13 cellular contexts compared by ENCODE assay signal in genomic region chr7:129832282-129832681, GRCh38.
DNase-seq lines count a peak whose midpoint lies in the region; ATAC-seq and TF ChIP-seq lines count a peak whose summit lies in the region.
"Had no signal": no experiment of that assay in that cellular context is flagged by ENCODE, and none has a peak within 500 bp of the region (broad histone marks: within the 10 kb centered on the region; RNA-seq: fewer than 3 reads in every experiment).

No MANE protein-coding gene starts in this region.

- H3K9me3 ChIP-seq in breast epithelium (no peaks in the 10 kb centered on the region), mucosa of descending colon (no peaks in the 10 kb centered on the region), transverse colon (no peaks in the 10 kb centered on the region), body of pancreas (no peaks in the 10 kb centered on the region)
- H3K9me3 ChIP-seq: MG63 had no signal

- no peak for TF ChIP-seq CTCF in MCF 10A (IDR thresholded peaks at IDR 0.05; ENCODE audit: unreplicated experiment)
- TF ChIP-seq CTCF in breast epithelium (IDR thresholded peaks at IDR 0.05), result no peak
- no peak for TF ChIP-seq CTCF in chondrocyte (IDR thresholded peaks at IDR 0.05)
- TF ChIP-seq CTCF in mucosa of descending colon (IDR thresholded peaks at IDR 0.05), result no peak
- no peak for TF ChIP-seq CTCF in transverse colon (IDR thresholded peaks at IDR 0.05)
- no peak for TF ChIP-seq CTCF in body of pancreas (IDR thresholded peaks at IDR 0.05)

- H3K4me3 ChIP-seq in breast epithelium (no peak overlapping the region), mucosa of descending colon (no peak overlapping the region), transverse colon (no peak overlapping the region), body of pancreas (no peak overlapping the region)
- H3K4me3 ChIP-seq: MG63 had no signal

- POLR2A ChIA-PET in MCF 10A (lab: Yijun Ruan, JAX), result interaction anchor here (0.6 to 3.6 kb wide), 6 partner anchors 13 to 138 kb away, joined by 3 to 26 read pairs (median 12); no protein-coding TSS in a partner anchor

- H3K9me3 Mint-ChIP-seq in MCF 10A (ENCODE audit: unreplicated experiment), result no peaks in the 10 kb centered on the region
- H3K9me3 Mint-ChIP-seq in chondrocyte (ENCODE audit: low read depth), result no peaks in the 10 kb centered on the region

- ATAC-seq in mucosa of descending colon (peak; percentile 31), body of pancreas (no peak)

- CTCF ChIA-PET in MCF 10A (lab: Yijun Ruan, JAX), result interaction anchor here (2.2 to 4.2 kb wide), 2 partner anchors 18 to 179 kb away, joined by 4 to 66 read pairs; no protein-coding TSS in a partner anchor

- H3K4me3 Mint-ChIP-seq in MCF 10A (ENCODE audit: unreplicated experiment), result no peak overlapping the region
- no peak overlapping the region for H3K4me3 Mint-ChIP-seq in chondrocyte (ENCODE audit: unreplicated experiment)

- WGBS in transverse colon (ENCODE audit: low coverage in 1 of 2), 2 donors, result 82 to 92% methylated on average over 2 to 4 of the region's 4 CpGs
- 91 to 97% methylated on average over 4 of the region's 4 CpGs for WGBS in body of pancreas, 2 donors

- in situ Hi-C loops in transverse colon (cut with MboI; ENCODE audit: low pct_ligation_motif_present in 1 of 4, low pct_unique_long_range_greater_than_20kb in 1 of 4, low sequenced_read_pairs in 3 of 4), result loop anchor here in 1 of 4 donors (25.0 kb wide), 1 partner anchor 180 kb away; no protein-coding TSS in a partner anchor

- intact Hi-C loops in MCF 10A (cut with micrococcal nuclease), result no loop called here
- intact Hi-C loops in breast epithelium (cut with DNase I; ENCODE audit: low total_unique reads), result no loop called here
- intact Hi-C loops in mucosa of descending colon (cut with DNase I, micrococcal nuclease), result no loop called here
- intact Hi-C loops in transverse colon (cut with DNase I; ENCODE audit: low total_unique reads), result no loop called here
- intact Hi-C loops in body of pancreas (cut with DNase I), result loop anchor here (10.0 kb wide), 1 partner anchor 183 kb away; no protein-coding TSS in a partner anchor

- peak overlapping the region in 1 of 2 donors; percentile 83 for H3K27ac ChIP-seq in breast epithelium
- H3K27ac ChIP-seq in transverse colon, result peak overlapping the region in 3 of 4 donors; percentile 62 to 67 (median 66)
- peak overlapping the region in 2 of 4 donors; percentile 40 to 69 for H3K27ac ChIP-seq in body of pancreas

- peak overlapping the region; percentile 87 for H3K27ac Mint-ChIP-seq in MCF 10A (ENCODE audit: low read depth, unreplicated experiment)
- H3K27ac Mint-ChIP-seq in chondrocyte (ENCODE audit: unreplicated experiment), result peak overlapping the region; percentile 99

- TF ChIP-seq POLR2A in breast epithelium (IDR thresholded peaks at IDR 0.05) (no peak), transverse colon (IDR thresholded peaks at IDR 0.05) (no peak), body of pancreas (IDR thresholded peaks at IDR 0.05) (no peak)

- no peak for DNase-seq in MCF 10A (ENCODE audit: unreplicated experiment)
- no peak for DNase-seq in breast epithelium (ENCODE audit: low spot score in 2 of 2)
- DNase-seq in chondrocyte (ENCODE audit: low spot score), result no peak
- no peak for DNase-seq in mucosa of descending colon
- DNase-seq in transverse colon, result no peak
- DNase-seq in body of pancreas, result no peak
- no peak for DNase-seq in stimulated activated CD4-positive, alpha-beta T cell treated with anti-CD3 and anti-CD28 coated beads, Interleukin-4, amount 100 ng/mL, for 1 hour
- DNase-seq in NCI-H774 (lab: John Stamatoyannopoulos, UW), result no peak
- DNase-seq: activated gamma-delta T cell, COR-L47, NCI-H2171, posterior cingulate gyrus had no signal

- peaks cover 0 to 5% of the 10 kb centered on the region in 2 donors for H3K4me1 ChIP-seq in breast epithelium
- H3K4me1 ChIP-seq in mucosa of descending colon (ENCODE audit: low read depth), result peaks cover 11% of the 10 kb centered on the region
- H3K4me1 ChIP-seq in transverse colon, result peaks cover 16 to 31% (median 22%) of the 10 kb centered on the region in 4 donors
- peaks cover 33% of the 10 kb centered on the region for H3K4me1 ChIP-seq in body of pancreas

- no TSS peak for BruUV-seq in MCF 10A (replicated peaks; lab: Mats Ljungman, UMichigan)

- TF ChIP-seq EP300 in transverse colon (IDR thresholded peaks at IDR 0.05; ENCODE audit: low read depth), result no peak

- H3K27me3 ChIP-seq in breast epithelium (no peaks in the 10 kb centered on the region), transverse colon (no peaks in the 10 kb centered on the region), body of pancreas (no peaks in the 10 kb centered on the region)
- H3K27me3 ChIP-seq: MG63 had no signal

- H3K36me3 Mint-ChIP-seq in MCF 10A (ENCODE audit: insufficient read depth, unreplicated experiment) (peaks cover 81% of the 10 kb centered on the region), chondrocyte (ENCODE audit: low read depth) (peaks cover 36% of the 10 kb centered on the region)

- H3K4me1 Mint-ChIP-seq in MCF 10A (ENCODE audit: insufficient read depth, unreplicated experiment) (peaks cover 35% of the 10 kb centered on the region), chondrocyte (ENCODE audit: low read depth) (peaks cover 81% of the 10 kb centered on the region)

- H3K36me3 ChIP-seq in breast epithelium, result no peaks in the 10 kb centered on the region
- H3K36me3 ChIP-seq in mucosa of descending colon (ENCODE audit: low read depth), result no peaks in the 10 kb centered on the region
- H3K36me3 ChIP-seq in transverse colon, result peaks cover 0 to 11% (median 0%) of the 10 kb centered on the region in 4 donors
- peaks cover 0 to 5% of the 10 kb centered on the region in 2 donors for H3K36me3 ChIP-seq in body of pancreas (replicated peaks in 1 of 2; ENCODE audit: insufficient read depth in 1 of 2, low read depth in 2 of 2)

- no peaks in the 10 kb centered on the region for H3K27me3 Mint-ChIP-seq in MCF 10A (ENCODE audit: insufficient read depth, unreplicated experiment)
- no peaks in the 10 kb centered on the region for H3K27me3 Mint-ChIP-seq in chondrocyte (ENCODE audit: low read depth)
